17 cellular contexts compared by ENCODE assay signal in genomic region chr12:66143868-66144267, GRCh38.
"Had no signal": no experiment of that assay in that cellular context is flagged by ENCODE, and none has a peak within 500 bp of the region (broad histone marks: within the 10 kb centered on the region; RNA-seq: fewer than 3 reads in every experiment).

No MANE protein-coding gene starts in this region.

- H3K4me3 ChIP-seq: mucosa of descending colon, prostate gland, sigmoid colon, suprapubic skin had no signal

- DNase-seq: activated CD4-positive, alpha-beta T cell treated with anti-CD3 and anti-CD28 coated beads, Interleukin-2, amount 50 U/mL, for 48 hours; activated naive CD4-positive, alpha-beta T cell; central memory CD4-positive, alpha-beta T cell; dermis blood vessel endothelial cell; erythroblast; hypothalamus; mammary epithelial cell; mucosa of descending colon; sigmoid colon; stimulated activated CD4-positive, alpha-beta T cell treated with anti-CD3 and anti-CD28 coated beads, Interleukin-2, amount 100 ng/mL, for 48 hours; stimulated activated naive CD8-positive, alpha-beta T cell treated with anti-CD3 and anti-CD28 coated beads, Interleukin-15, Interleukin-2, amounts not matched to agents 100 U/mL and 50 U/mL, for 24 hours had no signal

- ATAC-seq: activated CD4-positive, CD25-positive, alpha-beta regulatory T cell treated with anti-CD3 and anti-CD28 coated beads, Interleukin-2, amount 50 U/mL, for 24 hours; mucosa of descending colon; stimulated activated naive CD8-positive, alpha-beta T cell treated with anti-CD3 and anti-CD28 coated beads, Interleukin-15, Interleukin-2, amounts not matched to agents 100 U/mL and 50 U/mL, for 24 hours had no signal

- H3K27me3 Mint-ChIP-seq: type B pancreatic cell had no signal

- H3K27me3 ChIP-seq: sigmoid colon, suprapubic skin had no signal

- H3K27ac ChIP-seq: prostate gland, suprapubic skin had no signal

- H3K4me3 Mint-ChIP-seq: nephron; T-helper 2 cell treated with Interferon-gamma antibody and Interleukin-4, amounts not matched to agents 5 μg/mL and 100 μg/mL, for 36 hours; type B pancreatic cell had no signal

- H3K4me1 Mint-ChIP-seq: nephron had no signal

- H3K9me3 ChIP-seq: prostate gland had no signal
